In genomic region chr4:84499065-84499982, GRCh38 we compare ENCODE assay signal across 8 cellular contexts. TPM values are rescaled to one million over a fixed set of nuclear protein-coding genes. Genes with fewer than 3 reads are reported as not detected.
DNase-seq lines count a peak whose midpoint lies in the region; ATAC-seq and TF ChIP-seq lines count a peak whose summit lies in the region.

Gene NKX6-1, minus strand, starts transcription at chr4:84499292. Its CDS starts 1,064 bp downstream, at chr4:84498228.

- H3K27ac Mint-ChIP-seq in activated naive CD8-positive, alpha-beta T cell: no peak within 1 kb of the TSS

- peak; percentile 83 to 91 for DNase-seq in NCI-H2081 (lab: John Stamatoyannopoulos, UW)
- DNase-seq in NCI-H2081 treated with DMSO at 0.1 percent for 48 hours (lab: John Stamatoyannopoulos, UW): no peak
- peak; percentile 6 for DNase-seq in NCI-H2029 treated with DMSO at 0.1 percent for 48 hours (lab: John Stamatoyannopoulos, UW)
- peak in 4 of 5 donors; percentile 36 to 58 (median 52) for DNase-seq in heart left ventricle
- DNase-seq in ovary: peak; percentile 67 to 81 (median 69)
- DNase-seq in stimulated activated CD4-positive, alpha-beta T cell treated with anti-CD3 and anti-CD28 coated beads, Interleukin-12 subunit alpha, Interleukin-12 subunit beta, amount 100 ng/mL, for 4 hours: no peak

- no peak within 1 kb of the TSS for H3K27ac ChIP-seq in heart left ventricle
- no peak within 1 kb of the TSS for H3K27ac ChIP-seq in ovary

- intact Hi-C loops in heart left ventricle (cut with DNase I) (no loop called here), ovary (cut with DNase I) (loop anchor here in 1 of 4 donors (5.0 kb wide), 1 partner anchor 1392 kb away; no protein-coding TSS in a partner anchor)

- no peak for TF ChIP-seq CTCF in heart left ventricle (IDR thresholded peaks at IDR 0.05)
- no peak for TF ChIP-seq CTCF in ovary (IDR thresholded peaks at IDR 0.05)

- H3K4me3 Mint-ChIP-seq in activated naive CD8-positive, alpha-beta T cell: peak within 1 kb of the TSS; percentile 87

- H3K4me1 ChIP-seq in heart left ventricle (peaks cover 0 to 40% (median 18%) of the 10 kb centered on the region in 12 donors), ovary (ENCODE audit: insufficient read depth) (peaks cover 13% of the 10 kb centered on the region)

- H3K4me3 ChIP-seq in heart left ventricle (peak within 1 kb of the TSS; percentile 6 to 55 (median 34)), ovary (peak within 1 kb of the TSS; percentile 41)

- H3K36me3 ChIP-seq in heart left ventricle (no peaks in the 10 kb centered on the region), ovary (no peaks in the 10 kb centered on the region)

- H3K9me3 ChIP-seq in heart left ventricle (no peaks in the 10 kb centered on the region), ovary (peaks cover 0 to 6% of the 10 kb centered on the region in 2 donors)

- ATAC-seq in heart left ventricle (peak; percentile 60 to 94 (median 84)), GM21576 (IDR thresholded peaks at IDR 0.05; ENCODE audit: unreplicated experiment) (no peak)

- TF ChIP-seq POLR2A in heart left ventricle (IDR thresholded peaks at IDR 0.05) (no peak), ovary (IDR thresholded peaks at IDR 0.05) (no peak)

- no peaks in the 10 kb centered on the region for H3K9me3 Mint-ChIP-seq in activated naive CD8-positive, alpha-beta T cell (ENCODE audit: low read depth)

- H3K27me3 Mint-ChIP-seq in activated naive CD8-positive, alpha-beta T cell: peaks cover 61% of the 10 kb centered on the region

- H3K36me3 Mint-ChIP-seq in activated naive CD8-positive, alpha-beta T cell: peaks cover 5% of the 10 kb centered on the region

- no peak for TF ChIP-seq EP300 in ovary (IDR thresholded peaks at IDR 0.05)

- H3K27me3 ChIP-seq in heart left ventricle (peaks cover 89 to 100% (median 99%) of the 10 kb centered on the region in 9 donors), ovary (no peaks in the 10 kb centered on the region)

- H3K4me1 Mint-ChIP-seq in activated naive CD8-positive, alpha-beta T cell (ENCODE audit: low read depth): peaks cover 22% of the 10 kb centered on the region

- 2 to 5% (median 2%) methylated on average over 50 to 52 of the region's 52 CpGs for WGBS in heart left ventricle, 4 donors
- WGBS in ovary, 3 donors: 2 to 3% (median 3%) methylated on average over 52 of the region's 52 CpGs

RNA-seq across cellular contexts. Expression of gene NKX6-1, which starts in this region (rescaled TPM):
- total RNA-seq in heart left ventricle (under 1 TPM in 1 of 9 donors, not detected in 8; 0.32 TPM), ovary (under 1 TPM in 4 of 7 donors, not detected in 3; 0.07 to 0.40 (median 0.22) TPM)
- polyA plus RNA-seq in heart left ventricle (not detected), ovary (under 1 TPM; 0.04 to 0.08 TPM)

Comparison
In these comparisons a context has a peak if more than half of its experiments do, and no peak if none do; other contexts are left out.
1. DNase-seq: peak in NCI-H2081 (2 of 2) and NCI-H2029 treated with DMSO at 0.1 percent for 48 hours (single experiment); none in NCI-H2081 treated with DMSO at 0.1 percent for 48 hours (single experiment) and stimulated activated CD4-positive, alpha-beta T cell treated with anti-CD3 and anti-CD28 coated beads, Interleukin-12 subunit alpha, Interleukin-12 subunit beta, amount 100 ng/mL, for 4 hours (single experiment).
2. Peak in DNase-seq, ATAC-seq and H3K4me3 ChIP-seq in heart left ventricle; RNA of the gene not detected or under 1 TPM.
3. Peak in DNase-seq and H3K4me3 ChIP-seq in ovary; RNA of the gene not detected or under 1 TPM.